In genomic region chr13:32001392-32001768, GRCh38 we compare ENCODE assay signal across 8 cellular contexts. TPM values are rescaled to one million over a fixed set of nuclear protein-coding genes. Genes with fewer than 3 reads are reported as not detected.
DNase-seq lines count a peak whose midpoint lies in the region; ATAC-seq and TF ChIP-seq lines count a peak whose summit lies in the region.

No MANE protein-coding gene starts in this region.

- peak; percentile 5 for DNase-seq in NCI-H345 (lab: John Stamatoyannopoulos, UW)
- no peak for DNase-seq in NCI-H345 treated with DMSO at 0.1 percent for 48 hours (lab: John Stamatoyannopoulos, UW; ENCODE audit: unreplicated experiment)
- DNase-seq in GM20000 (ENCODE audit: low spot score): peak; percentile 84
- peak; percentile 58 to 84 for DNase-seq in HL-60 (ENCODE audit: low read depth in 1 of 2, low spot score in 1 of 2)
- DNase-seq in sigmoid colon: no peak
- DNase-seq in stimulated activated CD4-positive, alpha-beta T cell treated with anti-CD3 and anti-CD28 coated beads, Interleukin-2, amount 100 ng/mL, for 24 hours: no peak

- no peaks in the 10 kb centered on the region for H3K27me3 ChIP-seq in HL-60 (ENCODE audit: insufficient read depth, poor library complexity, severe bottlenecking)
- no peaks in the 10 kb centered on the region for H3K27me3 ChIP-seq in SU-DHL-6 (ENCODE audit: low read length)
- no peaks in the 10 kb centered on the region for H3K27me3 ChIP-seq in gastroesophageal sphincter
- H3K27me3 ChIP-seq in sigmoid colon: no peaks in the 10 kb centered on the region

- TF ChIP-seq POLR2A in gastroesophageal sphincter (IDR thresholded peaks at IDR 0.05) (no peak), sigmoid colon (IDR thresholded peaks at IDR 0.05) (no peak)

- H3K9ac ChIP-seq in SU-DHL-6 (ENCODE audit: low read length): no peak overlapping the region

- H3F3A ChIP-seq in SU-DHL-6 (ENCODE audit: insufficient read depth): no peaks in the 10 kb centered on the region

- H3K27ac ChIP-seq in HL-60 (replicated peaks): peak overlapping the region; percentile 72
- H3K27ac ChIP-seq in SU-DHL-6 (ENCODE audit: low read depth, low read length): no peak overlapping the region
- no peak overlapping the region for H3K27ac ChIP-seq in gastroesophageal sphincter
- no peak overlapping the region for H3K27ac ChIP-seq in sigmoid colon

- H3K4me3 ChIP-seq in HL-60 (replicated peaks; ENCODE audit: insufficient read depth, low read length): no peak overlapping the region
- H3K4me3 ChIP-seq in SU-DHL-6 (ENCODE audit: insufficient read depth, low read length, poor library complexity, severe bottlenecking): no peak overlapping the region
- H3K4me3 ChIP-seq in gastroesophageal sphincter: no peak overlapping the region
- H3K4me3 ChIP-seq in sigmoid colon: no peak overlapping the region

- no peaks in the 10 kb centered on the region for H3K9me2 ChIP-seq in SU-DHL-6 (replicated peaks; ENCODE audit: insufficient read depth, low read length)

- no peaks in the 10 kb centered on the region for H3K9me3 ChIP-seq in SU-DHL-6 (ENCODE audit: insufficient read depth, low read length)
- H3K9me3 ChIP-seq in gastroesophageal sphincter: no peaks in the 10 kb centered on the region
- H3K9me3 ChIP-seq in sigmoid colon: no peaks in the 10 kb centered on the region

- no peaks in the 10 kb centered on the region for H3K79me2 ChIP-seq in SU-DHL-6 (ENCODE audit: insufficient read depth, low read length)

- H3K4me1 ChIP-seq in gastroesophageal sphincter: peaks cover 0 to 5% (median 4%) of the 10 kb centered on the region in 3 donors
- peaks cover 0 to 8% (median 2%) of the 10 kb centered on the region in 4 donors for H3K4me1 ChIP-seq in sigmoid colon

- no peaks in the 10 kb centered on the region for H4K20me1 ChIP-seq in SU-DHL-6 (ENCODE audit: low read depth, low read length)

- intact Hi-C loops in sigmoid colon (cut with DNase I): no loop called here

- ATAC-seq in gastroesophageal sphincter: peak; percentile 71

- no peak for TF ChIP-seq EP300 in gastroesophageal sphincter (IDR thresholded peaks at IDR 0.05)
- TF ChIP-seq EP300 in sigmoid colon (IDR thresholded peaks at IDR 0.05): no peak

- WGBS in gastroesophageal sphincter (ENCODE audit: low coverage in 1 of 2), 2 donors: 83 to 100% methylated on average over 1 of the region's 1 CpG
- 81 to 83% methylated on average over 1 of the region's 1 CpG for WGBS in sigmoid colon, 2 donors

- H2AFZ ChIP-seq in SU-DHL-6 (ENCODE audit: low read depth, low read length, severe bottlenecking): no peak overlapping the region

- H3K4me2 ChIP-seq in SU-DHL-6 (ENCODE audit: low read depth, low read length, poor library complexity, severe bottlenecking): no peak overlapping the region

- TF ChIP-seq CTCF in GM20000 (IDR thresholded peaks at IDR 0.05; ENCODE audit: extremely low read depth, missing control alignments): peak; percentile 53
- peak; percentile 33 for TF ChIP-seq CTCF in HL-60 (IDR thresholded peaks at IDR 0.05; ENCODE audit: insufficient read depth, low read length)
- peak; percentile 50 for TF ChIP-seq CTCF in SU-DHL-6 (IDR thresholded peaks at IDR 0.05; ENCODE audit: insufficient read depth, low read length, poor library complexity, severe bottlenecking)
- peak; percentile 29 to 62 (median 52) for TF ChIP-seq CTCF in gastroesophageal sphincter (IDR thresholded peaks at IDR 0.05)
- peak; percentile 18 to 53 (median 40) for TF ChIP-seq CTCF in sigmoid colon (IDR thresholded peaks at IDR 0.05)

- H3K36me3 ChIP-seq in SU-DHL-6 (ENCODE audit: low read length) (no peaks in the 10 kb centered on the region), gastroesophageal sphincter (no peaks in the 10 kb centered on the region), sigmoid colon (no peaks in the 10 kb centered on the region)

RNA-seq across cellular contexts. Expression of gene FRY, which starts 30.2 kb away (rescaled TPM):
- total RNA-seq in gastroesophageal sphincter (100 to 1,000 TPM in 3 of 4 donors, 10 to 100 TPM in 1; 99.5 to 285 (median 158) TPM), sigmoid colon (100 to 1,000 TPM in 2 of 4 donors, 10 to 100 TPM in 2; 26.7 to 118 (median 87.6) TPM)
- polyA plus RNA-seq in sigmoid colon: 1 to 10 TPM; 1.4 to 5.5 (median 2.4) TPM

Comparison
In these comparisons a context has a peak if more than half of its experiments do, and no peak if none do; other contexts are left out.
1. DNase-seq: peak in NCI-H345 (single experiment), GM20000 (single experiment) and HL-60 (2 of 2); none in NCI-H345 treated with DMSO at 0.1 percent for 48 hours (single experiment), sigmoid colon (single experiment) and stimulated activated CD4-positive, alpha-beta T cell treated with anti-CD3 and anti-CD28 coated beads, Interleukin-2, amount 100 ng/mL, for 24 hours (0 of 2).
2. Peak in every context shown above with its lines, with median percentiles within 50 percentile points of each other: CTCF ChIP-seq.